26 cellular contexts compared by ENCODE assay signal in the genomic region with DNA sequence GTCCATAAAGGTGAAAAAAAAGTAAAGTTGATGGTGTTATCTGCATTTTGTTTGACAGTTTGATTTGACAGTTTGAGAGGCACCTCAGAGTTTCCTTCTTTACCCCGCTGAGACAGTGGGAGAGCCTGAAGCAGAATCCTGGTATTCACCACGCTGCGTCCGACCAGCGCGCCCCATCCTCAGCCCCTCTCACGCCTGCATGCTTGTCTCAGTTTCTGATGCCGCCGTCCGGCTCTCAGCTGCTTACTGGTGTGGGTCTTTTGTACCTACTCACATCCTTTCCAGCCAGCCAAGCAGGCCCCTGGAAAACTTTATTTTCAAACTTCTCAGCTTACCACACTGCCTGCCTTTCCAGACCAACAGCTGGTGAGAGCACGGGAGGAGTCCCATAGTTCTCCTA.
A peak's percentile ranks its signal among the peaks of the same experiment; 100 is the strongest.
DNase-seq lines count a peak whose midpoint lies in the region; ATAC-seq, FAIRE-seq and TF ChIP-seq lines count a peak whose summit lies in the region.
"Had no signal": no experiment of that assay in that cellular context is flagged by ENCODE, and none has a peak within 500 bp of the region (broad histone marks: within the 10 kb centered on the region; RNA-seq: fewer than 3 reads in every experiment).

No MANE protein-coding gene starts in this region.

- TF ChIP-seq EP300 in H1 (IDR thresholded peaks at IDR 0.05; ENCODE audit: borderline replicate concordance in 1 of 2, low read depth in 2 of 2, low read length in 2 of 2) = no peak

- H4K8ac ChIP-seq in H1 (ENCODE audit: extremely low read depth, insufficient read depth, low read length) = no peak overlapping the region

- no peak overlapping the region for H2BK5ac ChIP-seq in H1 (ENCODE audit: low read depth, low read length)

- no peaks in the 10 kb centered on the region for H3K79me2 ChIP-seq in H1 (ENCODE audit: control insufficient read depth in 1 of 2, insufficient read depth in 2 of 2, low read length in 2 of 2)

- no peaks in the 10 kb centered on the region for H3K36me3 ChIP-seq in H1 (ENCODE audit: control insufficient read depth in 2 of 4, insufficient read depth in 4 of 4, low read length in 3 of 4)
- H3K36me3 ChIP-seq: BE2C had no signal

- H3K4ac ChIP-seq in H1 (replicated peaks; ENCODE audit: insufficient read length, low read depth, low read length) = no peak overlapping the region

- no peak overlapping the region for H2BK120ac ChIP-seq in H1 (replicated peaks; ENCODE audit: low read depth, low read length)

- H2BK12ac ChIP-seq in H1 (ENCODE audit: low read depth, low read length) = no peak overlapping the region

- CTCF ChIA-PET in H1 (lab: Charles Lee; ENCODE audit: partially characterized antibody) = interaction anchor here (0.8 to 4.8 kb wide), 3 partner anchors 10 to 255 kb away, joined by 3 to 34 read pairs (median 3); no protein-coding TSS in a partner anchor

- no peaks in the 10 kb centered on the region for H3K79me1 ChIP-seq in H1 (ENCODE audit: low read depth, low read length)

- H3K4me1 Mint-ChIP-seq in T-helper 17 cell (peaks cover 2% of the 10 kb centered on the region), mesothelial cell of epicardium (peaks cover 8% of the 10 kb centered on the region)
- H3K4me1 Mint-ChIP-seq in natural killer cell treated with Interleukin-12 subunit alpha and Interleukin-12 subunit beta and Interleukin-15 and Interleukin-18, amount 100 ng/mL, for 72 hours (ENCODE audit: low read depth in 2 of 2) = peaks cover 0 to 3% of the 10 kb centered on the region in 2 donors
- H3K4me1 Mint-ChIP-seq: CD8-positive, alpha-beta memory T cell had no signal

- H3K9me3 ChIP-seq in T-helper 17 cell (ENCODE audit: control insufficient read depth, low read length, poor library complexity, severe bottlenecking) (no peaks in the 10 kb centered on the region), H1 (ENCODE audit: insufficient read depth in 2 of 2, low read depth in 1 of 2, low read length in 1 of 2) (no peaks in the 10 kb centered on the region)
- H3K9me3 ChIP-seq: A549; BE2C; BLaER1 treated with 17β-estradiol and CSF1 and Interleukin-3, amounts not matched to agents 10 nM and 100 nM had no signal

- H3K27me3 ChIP-seq in H1 (replicated peaks in 1 of 4; ENCODE audit: control insufficient read depth in 3 of 4, extremely low read depth in 1 of 4, insufficient read depth in 3 of 4, low read length in 3 of 4) = no peaks in the 10 kb centered on the region
- H3K27me3 ChIP-seq: BE2C; BLaER1 treated with 17β-estradiol and CSF1 and Interleukin-3, amounts not matched to agents 10 nM and 100 nM had no signal

- H3K14ac ChIP-seq in H1 (ENCODE audit: insufficient read length) = no peak overlapping the region

- H2BK20ac ChIP-seq in H1 (ENCODE audit: low read length) = no peak overlapping the region

- H4K91ac ChIP-seq in H1 (replicated peaks; ENCODE audit: insufficient read length, low read length) = no peak overlapping the region

- no peak overlapping the region for H3K23ac ChIP-seq in H1 (ENCODE audit: insufficient read length)

- no peak overlapping the region for H3K9ac ChIP-seq in H1 (replicated peaks in 1 of 4; ENCODE audit: extremely low read depth in 1 of 4, low read depth in 3 of 4, low read length in 3 of 4)
- H3K9ac ChIP-seq: BLaER1 treated with 17β-estradiol and CSF1 and Interleukin-3, amounts not matched to agents 10 nM and 100 nM had no signal

- no peak overlapping the region for H3K4me2 ChIP-seq in H1 (ENCODE audit: insufficient read depth in 1 of 2, low read depth in 2 of 2, low read length in 2 of 2)
- H3K4me2 ChIP-seq: A549 had no signal

- no peaks in the 10 kb centered on the region for H3K36me3 Mint-ChIP-seq in T-helper 17 cell (ENCODE audit: low read depth)
- peaks cover 41% of the 10 kb centered on the region for H3K36me3 Mint-ChIP-seq in mesothelial cell of epicardium
- no peaks in the 10 kb centered on the region for H3K36me3 Mint-ChIP-seq in natural killer cell treated with Interleukin-12 subunit alpha and Interleukin-12 subunit beta and Interleukin-15 and Interleukin-18, amount 100 ng/mL, for 72 hours
- H3K36me3 Mint-ChIP-seq: CD14-positive monocyte; CD8-positive, alpha-beta memory T cell had no signal

- H2BK15ac ChIP-seq in H1 (ENCODE audit: low read length) = no peak overlapping the region

- TF ChIP-seq POLR2A in H1 (IDR thresholded peaks at IDR 0.05; ENCODE audit: control extremely low read depth in 1 of 2, low read depth in 2 of 2, low read length in 2 of 2) = no peak

- H4K20me1 ChIP-seq in H1 (replicated peaks in 1 of 2; ENCODE audit: control insufficient read depth in 1 of 2, insufficient read depth in 2 of 2, low read length in 2 of 2) = no peaks in the 10 kb centered on the region
- H4K20me1 ChIP-seq: BLaER1 treated with 17β-estradiol and CSF1 and Interleukin-3, amounts not matched to agents 10 nM and 100 nM had no signal

- no peak overlapping the region for H3K56ac ChIP-seq in H1 (replicated peaks; ENCODE audit: insufficient read length, low read depth, low read length)

- H3K18ac ChIP-seq in H1 (ENCODE audit: extremely low read depth, low read length) = no peak overlapping the region

- no peak overlapping the region for H2AK5ac ChIP-seq in H1 (ENCODE audit: low read depth, low read length)

- 93% methylated on average over 11 of the region's 11 CpGs; no CpG with 5 or more reads in 1 of the 2 experiments for WGBS in H1 (ENCODE audit: extremely low coverage in 1 of 2, insufficient coverage in 1 of 2, insufficient read length in 1 of 2, insufficient replicate concordance in 2 of 2, low coverage in 1 of 2, low lambda C conversion rate in 2 of 2, missing lambda C conversion rate in 1 of 2), 2 experiments

- no peak for TF ChIP-seq RAD21 in H1 (IDR thresholded peaks at IDR 0.05 in 1 of 2, conservative IDR thresholded peaks at IDR 0.05 in 1 of 2; ENCODE audit: low read depth in 2 of 2, low read length in 2 of 2)

- FAIRE-seq in H1 (lab: Jason Lieb, UNC) = no peak
- no peak for FAIRE-seq in urothelium cell line (lab: Jason Lieb, UNC)
- FAIRE-seq: A549, D721Med, GM12891, GM18507 had no signal

- no peak for TF ChIP-seq CTCF in H1 (IDR thresholded peaks at IDR 0.05; ENCODE audit: control extremely low read depth in 1 of 3, insufficient read depth in 1 of 3, low read depth in 1 of 3, low read length in 3 of 3)
- no peak for TF ChIP-seq CTCF in mesothelial cell of epicardium (IDR thresholded peaks at IDR 0.05; ENCODE audit: unreplicated experiment)

- H2AFZ ChIP-seq in H1 (ENCODE audit: low read length) = 0 out of 2 replicates have a peak overlapping the region, but pooled peaks have one; percentile 8

- H3K4me3 Mint-ChIP-seq in T-helper 17 cell (peak overlapping the region; percentile 33), mesothelial cell of epicardium (no peak overlapping the region)
- no peak overlapping the region for H3K4me3 Mint-ChIP-seq in natural killer cell treated with Interleukin-12 subunit alpha and Interleukin-12 subunit beta and Interleukin-15 and Interleukin-18, amount 100 ng/mL, for 72 hours
- H3K4me3 Mint-ChIP-seq: CD14-positive monocyte; CD4-positive, alpha-beta T cell; CD8-positive, alpha-beta memory T cell had no signal

- H3K4me3 ChIP-seq in H1 (ENCODE audit: extremely low read depth in 1 of 4, insufficient read depth in 2 of 4, low read depth in 3 of 4, low read length in 4 of 4) = no peak overlapping the region
- H3K4me3 ChIP-seq: A549; BLaER1 treated with 17β-estradiol and CSF1 and Interleukin-3, amounts not matched to agents 10 nM and 100 nM had no signal

- H3K4me1 ChIP-seq in H1 (replicated peaks in 1 of 4; ENCODE audit: control insufficient read depth in 3 of 4, insufficient read depth in 4 of 4, low read length in 3 of 4) = peaks cover 0 to 8% (median 2%) of the 10 kb centered on the region in 4 experiments; a peak in 5 of 7 replicates
- H3K4me1 ChIP-seq: A549 had no signal

- H3K27ac ChIP-seq in H1 (ENCODE audit: low read depth, low read length) = no peak overlapping the region
- peak overlapping the region; percentile 1 for H3K27ac ChIP-seq in temporal lobe (ENCODE audit: low read depth, low read length)
- H3K27ac ChIP-seq: A549; BLaER1 treated with 17β-estradiol and CSF1 and Interleukin-3, amounts not matched to agents 10 nM and 100 nM had no signal

- no peak overlapping the region for H4K5ac ChIP-seq in H1 (ENCODE audit: insufficient read length, low read depth, low read length)

- ATAC-seq in T-helper 17 cell = no peak
- ATAC-seq in natural killer cell treated with Interleukin-12 subunit alpha and Interleukin-12 subunit beta and Interleukin-15 and Interleukin-18, amount 100 ng/mL, for 72 hours = no peak
- ATAC-seq: A549 had no signal

- DNase-seq in T-helper 17 cell = no peak
- DNase-seq in H1 (ENCODE audit: low read depth in 1 of 2, low spot score in 2 of 2) = no peak
- DNase-seq in mesothelial cell of epicardium (ENCODE audit: low spot score in 2 of 2, unreplicated experiment in 2 of 2) = no peak
- no peak for DNase-seq in natural killer cell treated with Interleukin-12 subunit alpha and Interleukin-12 subunit beta and Interleukin-15 and Interleukin-18, amount 100 ng/mL, for 72 hours (ENCODE audit: low spot score)
- no peak for DNase-seq in urothelium cell line (ENCODE audit: low spot score)
- no peak for DNase-seq in medulla oblongata (ENCODE audit: extremely low spot score)
- DNase-seq: 8988T; ACHN; AML-193; BE2C; CD4-positive, alpha-beta T cell; CD8-positive, alpha-beta memory T cell; DMS 273 treated with DMSO at 0.1 percent for 48 hours; DMS79; EL; GDM1; GOT3; H7; HCEC 1CT had no signal

- H3K23me2 ChIP-seq in H1 (ENCODE audit: low read depth, low read length) = peaks cover 2% of the 10 kb centered on the region; the same call in 1 of the 2 replicates

- H3K27ac Mint-ChIP-seq in T-helper 17 cell (no peak overlapping the region), mesothelial cell of epicardium (peak overlapping the region; percentile 3)
- no peak overlapping the region for H3K27ac Mint-ChIP-seq in natural killer cell treated with Interleukin-12 subunit alpha and Interleukin-12 subunit beta and Interleukin-15 and Interleukin-18, amount 100 ng/mL, for 72 hours
- H3K27ac Mint-ChIP-seq: CD14-positive monocyte; CD4-positive, alpha-beta T cell had no signal

- H3K27me3 Mint-ChIP-seq in T-helper 17 cell (no peaks in the 10 kb centered on the region), mesothelial cell of epicardium (ENCODE audit: low read depth) (no peaks in the 10 kb centered on the region)
- H3K27me3 Mint-ChIP-seq in natural killer cell treated with Interleukin-12 subunit alpha and Interleukin-12 subunit beta and Interleukin-15 and Interleukin-18, amount 100 ng/mL, for 72 hours = no peaks in the 10 kb centered on the region
- H3K27me3 Mint-ChIP-seq: CD4-positive, alpha-beta T cell had no signal

- POLR2A ChIA-PET in H1 (lab: Charles Lee; ENCODE audit: partially characterized antibody) = no interaction called here

- H3K9me3 Mint-ChIP-seq in mesothelial cell of epicardium = no peaks in the 10 kb centered on the region
- H3K9me3 Mint-ChIP-seq in natural killer cell treated with Interleukin-12 subunit alpha and Interleukin-12 subunit beta and Interleukin-15 and Interleukin-18, amount 100 ng/mL, for 72 hours = no peaks in the 10 kb centered on the region
- H3K9me3 Mint-ChIP-seq: CD4-positive, alpha-beta T cell; CD8-positive, alpha-beta memory T cell had no signal

TF ChIP-seq in H1, 55 proteins besides CTCF, POLR2A, EP300 and RAD21:
- TF ChIP-seq RNF2 (IDR thresholded peaks at IDR 0.05; ENCODE audit: borderline replicate concordance, low read depth, low read length, missing control alignments, poor library complexity, severe bottlenecking) = no peak
- no peak for TF ChIP-seq GTF2F1 (IDR thresholded peaks at IDR 0.05; ENCODE audit: borderline replicate concordance, low read depth, low read length)
